In the genomic region with DNA sequence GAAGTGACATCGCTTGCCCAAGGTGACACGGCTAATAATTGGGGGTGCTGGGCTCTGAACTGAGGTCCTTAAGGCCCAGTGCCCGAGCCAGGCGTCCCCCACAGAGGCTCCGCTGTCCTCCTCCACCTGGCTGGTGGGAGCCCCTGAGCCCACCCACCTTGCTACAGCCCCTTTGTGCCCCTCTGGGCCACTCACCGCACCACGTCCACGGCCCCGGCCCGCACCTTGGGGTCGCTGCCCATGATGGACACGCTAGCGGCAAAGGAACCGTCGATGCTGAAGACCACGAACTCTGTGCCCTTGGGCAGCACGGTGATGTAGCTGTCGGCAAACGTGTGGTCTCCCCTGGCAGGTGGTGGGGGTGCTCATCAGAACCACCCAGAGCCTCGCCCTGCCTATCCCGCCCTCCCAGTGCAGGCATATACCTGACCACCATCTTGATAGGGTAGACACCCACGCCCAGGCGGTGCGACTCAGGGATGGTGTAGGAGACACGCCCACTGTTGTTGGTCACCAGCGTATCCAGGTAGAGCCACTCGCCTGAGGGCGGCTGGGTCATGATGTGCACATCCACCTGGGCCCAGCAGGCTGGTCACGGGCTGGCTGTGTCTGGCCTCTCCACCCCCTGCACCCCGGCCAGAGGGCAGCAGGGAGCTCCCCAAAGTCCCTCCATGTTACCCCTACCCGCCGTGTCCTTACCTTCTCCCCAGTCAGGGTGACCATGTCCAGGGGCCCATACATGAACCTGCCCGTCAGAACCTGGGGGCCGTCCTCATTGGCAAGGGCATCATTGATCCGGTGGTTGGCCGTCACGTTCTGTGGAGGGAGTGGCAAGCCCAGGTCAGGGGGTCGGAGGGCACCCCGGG, we compare ENCODE assay signal across 1 cellular context.
TF ChIP-seq lines count a peak whose summit lies in the region.

No MANE protein-coding gene starts in this region.

TF ChIP-seq in HepG2, 621 proteins besides CTCF, POLR2A, EP300 and RAD21:
- TF ChIP-seq ARNT (IDR thresholded peaks at IDR 0.05) (no peak), CBX1 (IDR thresholded peaks at IDR 0.05; ENCODE audit: low read depth) (no peak), ZBTB38 (CRISPR knock-in tag; IDR thresholded peaks at IDR 0.05) (0 out of 2 replicates have a peak, but pooled peaks have one; percentile 10)
TF ChIP-seq in HepG2: peak in this region for 1.
